8 cellular contexts compared by ENCODE assay signal in the genomic region with DNA sequence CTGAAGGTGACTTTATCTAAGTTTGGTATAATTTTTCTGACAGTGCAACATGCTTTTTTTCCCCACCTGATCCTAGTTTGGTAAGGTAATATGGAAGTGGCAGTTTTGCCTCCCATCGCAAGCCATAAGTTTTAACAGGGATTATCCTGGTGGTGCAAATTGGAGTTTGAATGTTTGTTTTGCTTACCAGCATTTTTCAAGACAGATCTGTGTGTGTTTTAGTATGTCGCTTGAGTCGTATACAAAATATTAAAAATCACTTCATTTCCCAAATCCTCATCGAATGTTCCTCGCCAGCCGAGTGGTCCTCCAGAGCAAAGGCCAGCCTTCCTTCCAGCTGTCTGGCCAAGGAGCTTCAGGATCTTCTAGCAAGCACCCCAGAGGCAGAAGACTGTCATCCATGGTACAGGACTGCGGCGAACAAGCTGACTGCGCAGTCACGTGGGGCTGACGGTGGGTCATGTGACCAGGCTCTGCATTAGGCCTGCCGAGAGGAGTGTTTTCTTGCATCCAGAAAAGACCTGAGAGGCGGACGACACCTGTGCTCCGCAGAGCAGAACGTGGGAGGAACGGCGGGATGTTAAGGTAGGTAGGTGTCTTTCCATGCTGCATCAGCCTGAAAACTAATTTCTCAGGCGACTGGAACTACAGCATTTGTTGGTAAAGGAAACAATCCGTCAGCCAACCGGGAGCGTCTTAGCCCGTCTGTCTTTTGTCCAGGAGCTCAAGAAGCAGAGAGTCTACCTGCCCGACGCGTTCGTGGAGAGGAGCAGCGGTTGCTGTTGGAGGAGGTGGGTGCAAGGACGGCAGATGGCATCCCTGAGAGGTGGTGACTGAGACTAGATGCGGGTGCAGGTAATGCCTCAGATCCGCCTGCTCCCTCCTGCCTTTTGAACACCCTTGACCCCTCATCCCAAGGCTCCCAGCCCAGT. TPM values are rescaled to one million over a fixed set of nuclear protein-coding genes. Genes with fewer than 3 reads are reported as not detected.
DNase-seq lines count a peak whose midpoint lies in the region; ATAC-seq lines count a peak whose summit lies in the region.

A gene with protein sequence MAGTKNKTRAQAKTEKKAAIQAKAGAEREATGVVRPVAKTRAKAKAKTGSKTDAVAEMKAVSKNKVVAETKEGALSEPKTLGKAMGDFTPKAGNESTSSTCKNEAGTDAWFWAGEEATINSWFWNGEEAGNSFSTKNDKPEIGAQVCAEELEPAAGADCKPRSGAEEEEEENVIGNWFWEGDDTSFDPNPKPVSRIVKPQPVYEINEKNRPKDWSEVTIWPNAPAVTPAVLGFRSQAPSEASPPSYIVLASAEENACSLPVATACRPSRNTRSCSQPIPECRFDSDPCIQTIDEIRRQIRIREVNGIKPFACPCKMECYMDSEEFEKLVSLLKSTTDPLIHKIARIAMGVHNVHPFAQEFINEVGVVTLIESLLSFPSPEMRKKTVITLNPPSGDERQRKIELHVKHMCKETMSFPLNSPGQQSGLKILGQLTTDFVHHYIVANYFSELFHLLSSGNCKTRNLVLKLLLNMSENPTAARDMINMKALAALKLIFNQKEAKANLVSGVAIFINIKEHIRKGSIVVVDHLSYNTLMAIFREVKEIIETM (plus strand): TSS at position 507 of the 932 bp plus-strand sequence. CDS start 28,253 bp downstream, outside the sequence.

- peak within 1 kb of the TSS; percentile 93 for H3K27ac Mint-ChIP-seq in central memory CD8-positive, alpha-beta T cell (ENCODE audit: low read depth)

- no peaks in the 10 kb centered on the region for H3K36me3 Mint-ChIP-seq in central memory CD8-positive, alpha-beta T cell (ENCODE audit: insufficient read depth)

- no peaks in the 10 kb centered on the region for H3K27me3 Mint-ChIP-seq in central memory CD8-positive, alpha-beta T cell

- H3K4me1 Mint-ChIP-seq in central memory CD8-positive, alpha-beta T cell, result peaks cover 7% of the 10 kb centered on the region

- H3K4me3 ChIP-seq in H7 (ENCODE audit: insufficient read depth, low read depth, low read length), result no peak within 1 kb of the TSS

- H3K9me3 Mint-ChIP-seq in central memory CD8-positive, alpha-beta T cell, result no peaks in the 10 kb centered on the region

- DNase-seq in DMS114 treated with DMSO at 0.1 percent for 48 hours (lab: John Stamatoyannopoulos, UW; ENCODE audit: unreplicated experiment) (peak; percentile 75), H7 (peak; percentile 42), NCI-H146 (lab: John Stamatoyannopoulos, UW) (peak; percentile 78), kidney tubule cell (ENCODE audit: low spot score) (peak; percentile 66), mesenteric fat pad (ENCODE audit: low spot score) (no peak)
- DNase-seq in activated CD4-positive, alpha-beta T cell treated with anti-CD3 and anti-CD28 coated beads for 24 hours (ENCODE audit: low read depth in 2 of 2), result peak; percentile 48 to 58
- DNase-seq in central memory CD8-positive, alpha-beta T cell (ENCODE audit: low spot score in 2 of 2), result peak; percentile 13 to 33
- DNase-seq in stimulated activated CD4-positive, alpha-beta T cell treated with anti-CD3 and anti-CD28 coated beads, Interleukin-1b, Interleukin-23, amount 100 ng/mL, for 4 hours (ENCODE audit: low read depth in 2 of 2), result peak; percentile 53 to 64

- H3K27me3 ChIP-seq in H7 (ENCODE audit: control insufficient read depth, insufficient read depth, low read length), result no peaks in the 10 kb centered on the region

- ATAC-seq in central memory CD8-positive, alpha-beta T cell (replicated peaks; ENCODE audit: extremely low read depth, poor library complexity, severe bottlenecking), result peak; percentile 93

- peak within 1 kb of the TSS; percentile 85 for H3K4me3 Mint-ChIP-seq in central memory CD8-positive, alpha-beta T cell

- no peaks in the 10 kb centered on the region for H3K36me3 ChIP-seq in H7 (replicated peaks; ENCODE audit: control insufficient read depth, insufficient read depth, low read length)

RNA-seq across cellular contexts. Expression of the gene that starts here (rescaled TPM):
- total RNA-seq in H7 (2014; rRNA removed; shearing (Covaris generic)), result 5.3 and 8.2 TPM in 2 replicates
- total RNA-seq in mesenteric fat pad, result 4.6 TPM
